In genomic region chr5:111681791-111682190, GRCh38 we compare ENCODE assay signal across 14 cellular contexts.
A peak's percentile ranks its signal among the peaks of the same experiment; 100 is the strongest.
DNase-seq lines count a peak whose midpoint lies in the region; ATAC-seq and TF ChIP-seq lines count a peak whose summit lies in the region.
"Had no signal": no experiment of that assay in that cellular context is flagged by ENCODE, and none has a peak within 500 bp of the region (broad histone marks: within the 10 kb centered on the region; RNA-seq: fewer than 3 reads in every experiment).

No MANE protein-coding gene starts in this region.

- H2AFZ ChIP-seq in PC-3 (ENCODE audit: low read length) = peak overlapping the region; percentile 59; the same call in 1 of the 2 replicates

- ATAC-seq in PC-3 = no peak
- ATAC-seq: GM12878 had no signal

- H3K4me3 Mint-ChIP-seq in activated CD4-positive, alpha-beta T cell treated with anti-CD3 and anti-CD28 coated beads, Interleukin-2, amount 10 ng/mL, durations not matched to agents 7 days and 5 days = no peak overlapping the region
- H3K4me3 Mint-ChIP-seq: activated naive CD8-positive, alpha-beta T cell; CD14-positive monocyte had no signal

- H3K27me3 Mint-ChIP-seq in activated CD4-positive, alpha-beta T cell treated with anti-CD3 and anti-CD28 coated beads, Interleukin-2, amount 10 ng/mL, durations not matched to agents 7 days and 5 days = peaks cover 6% of the 10 kb centered on the region

- POLR2A ChIA-PET in PC-3 (lab: Charles Lee; ENCODE audit: unreplicated experiment) = no interaction called here
- POLR2A ChIA-PET in activated CD4-positive, alpha-beta T cell treated with anti-CD3 and anti-CD28 coated beads, Interleukin-2, amount 10 ng/mL, durations not matched to agents 7 days and 5 days (lab: Charles Lee) = no interaction called here

- H3K27ac Mint-ChIP-seq in activated CD4-positive, alpha-beta T cell treated with anti-CD3 and anti-CD28 coated beads, Interleukin-2, amount 10 ng/mL, durations not matched to agents 7 days and 5 days = no peak overlapping the region
- H3K27ac Mint-ChIP-seq: activated naive CD8-positive, alpha-beta T cell had no signal

- H3K9ac ChIP-seq in PC-3 (ENCODE audit: low read length) (peak overlapping the region; percentile 54; the same call in 1 of the 2 replicates), liver (ENCODE audit: low read depth in 1 of 2, low read length in 2 of 2) (no peak overlapping the region)

- no peaks in the 10 kb centered on the region for H3K36me3 Mint-ChIP-seq in activated CD4-positive, alpha-beta T cell treated with anti-CD3 and anti-CD28 coated beads, Interleukin-2, amount 10 ng/mL, durations not matched to agents 7 days and 5 days (ENCODE audit: low read depth)
- H3K36me3 Mint-ChIP-seq: activated naive CD8-positive, alpha-beta T cell; CD14-positive monocyte had no signal

- peak overlapping the region; percentile 82 for H3K4me2 ChIP-seq in PC-3 (ENCODE audit: low read length)

- BruUV-seq in PC-3 (replicated peaks; lab: Mats Ljungman, UMichigan) = no TSS peak

- H3K4me1 ChIP-seq in PC-3 (ENCODE audit: insufficient read depth, low read length) (peaks cover 30% of the 10 kb centered on the region), liver (ENCODE audit: control insufficient read depth in 4 of 4, insufficient read depth in 4 of 4, low read length in 3 of 4) (peaks cover 3 to 24% (median 12%) of the 10 kb centered on the region in 4 donors), tibial artery (peaks cover 0 to 22% (median 17%) of the 10 kb centered on the region in 4 donors)

- no peaks in the 10 kb centered on the region for H3K4me1 Mint-ChIP-seq in activated CD4-positive, alpha-beta T cell treated with anti-CD3 and anti-CD28 coated beads, Interleukin-2, amount 10 ng/mL, durations not matched to agents 7 days and 5 days

- peaks cover 4% of the 10 kb centered on the region for H3F3A ChIP-seq in PC-3 (ENCODE audit: low read length, unreplicated experiment)

- no peak for TF ChIP-seq CTCF in PC-3 (conservative IDR thresholded peaks at IDR 0.05; ENCODE audit: low read depth, low read length)
- TF ChIP-seq CTCF in coronary artery (IDR thresholded peaks at IDR 0.05) = no peak
- TF ChIP-seq CTCF in liver (IDR thresholded peaks at IDR 0.05; ENCODE audit: low read depth, low read length, missing input control) = no peak
- TF ChIP-seq CTCF in tibial artery (IDR thresholded peaks at IDR 0.05) = no peak

- peak overlapping the region; percentile 87 for H3K27ac ChIP-seq in PC-3 (ENCODE audit: low read length)
- peak overlapping the region in 1 of 2 donors; percentile 36 for H3K27ac ChIP-seq in coronary artery
- H3K27ac ChIP-seq in liver (ENCODE audit: low read depth in 1 of 2, low read length in 2 of 2) = peak overlapping the region; percentile 48 to 69
- peak overlapping the region; percentile 2 to 43 for H3K27ac ChIP-seq in tibial artery

- H3K9me3 Mint-ChIP-seq in activated CD4-positive, alpha-beta T cell treated with anti-CD3 and anti-CD28 coated beads, Interleukin-2, amount 10 ng/mL, durations not matched to agents 7 days and 5 days = no peaks in the 10 kb centered on the region
- H3K9me3 Mint-ChIP-seq: CD14-positive monocyte had no signal

- no peaks in the 10 kb centered on the region for H4K20me1 ChIP-seq in PC-3 (ENCODE audit: low read length)

- H3K79me2 ChIP-seq in PC-3 (ENCODE audit: low read length) = no peaks in the 10 kb centered on the region

- 57% methylated on average over 6 of the region's 6 CpGs for WGBS in liver

- H3K9me2 ChIP-seq in PC-3 (replicated peaks; ENCODE audit: low read length) = no peaks in the 10 kb centered on the region

- H3K36me3 ChIP-seq in PC-3 (ENCODE audit: low read depth, low read length) (no peaks in the 10 kb centered on the region), liver (ENCODE audit: control insufficient read depth in 4 of 4, insufficient read depth in 3 of 4, low read depth in 1 of 4, low read length in 3 of 4) (no peaks in the 10 kb centered on the region), tibial artery (no peaks in the 10 kb centered on the region)

- no peak for TF ChIP-seq RAD21 in liver (IDR thresholded peaks at IDR 0.05)

- H3K27me3 ChIP-seq in PC-3 (ENCODE audit: low read length) (no peaks in the 10 kb centered on the region), liver (ENCODE audit: control insufficient read depth in 4 of 4, insufficient read depth in 4 of 4, low read length in 3 of 4) (no peaks in the 10 kb centered on the region), tibial artery (no peaks in the 10 kb centered on the region)

- no peaks in the 10 kb centered on the region for H3K9me3 ChIP-seq in PC-3 (ENCODE audit: low read length)
- H3K9me3 ChIP-seq in liver (ENCODE audit: control insufficient read depth in 4 of 4, low read length in 3 of 4) = no peaks in the 10 kb centered on the region
- H3K9me3 ChIP-seq in tibial artery = no peaks in the 10 kb centered on the region

- DNase-seq in PC-3 (no peak), coronary artery (ENCODE audit: low spot score) (no peak), tibial artery (no peak), COLO829 (ENCODE audit: low spot score) (no peak), occipital lobe (lab: John Stamatoyannopoulos, UW) (no peak), Kasumi-1 (lab: John Stamatoyannopoulos, UW) (no peak)
- no peak for DNase-seq in activated CD4-positive, alpha-beta T cell treated with anti-CD3 and anti-CD28 coated beads, Interleukin-2, amount 10 ng/mL, durations not matched to agents 7 days and 5 days
- DNase-seq: activated CD8-positive, alpha-beta memory T cell treated with anti-CD3 and anti-CD28 coated beads, Interleukin-2, amount 50 U/mL, for 48 hours; NCI-H187; stimulated activated naive CD4-positive, alpha-beta T cell had no signal

- CTCF ChIA-PET in PC-3 (lab: Charles Lee) = no interaction called here
- CTCF ChIA-PET in activated CD4-positive, alpha-beta T cell treated with anti-CD3 and anti-CD28 coated beads, Interleukin-2, amount 10 ng/mL, durations not matched to agents 7 days and 5 days (lab: Charles Lee) = no interaction called here

- H3K4me3 ChIP-seq in PC-3 (ENCODE audit: low read length) (no peak overlapping the region), coronary artery (peak overlapping the region; percentile 34), liver (ENCODE audit: low read depth in 1 of 3, low read length in 3 of 3) (no peak overlapping the region), tibial artery (peak overlapping the region; percentile 15 to 20)
- H3K4me3 ChIP-seq: GM12878 had no signal

- intact Hi-C loops in PC-3 (cut with micrococcal nuclease) = loop anchor here (1.0 to 10.0 kb wide), 6 partner anchors 19 to 153 kb away; partner anchors contain the start of gene NREP
- intact Hi-C loops in tibial artery (cut with DNase I; ENCODE audit: low total_unique reads) = no loop called here

TF ChIP-seq in liver, 16 proteins besides CTCF, POLR2A, EP300 and RAD21:
- no peak for TF ChIP-seq HNF4A (conservative IDR thresholded peaks at IDR 0.05)
- no peak for TF ChIP-seq GABPA (IDR thresholded peaks at IDR 0.05 in 1 of 2, conservative IDR thresholded peaks at IDR 0.05 in 1 of 2)
- no peak for TF ChIP-seq ZBTB33 (IDR thresholded peaks at IDR 0.05)
- no peak for TF ChIP-seq RXRA (IDR thresholded peaks at IDR 0.05)
- TF ChIP-seq JUND (IDR thresholded peaks at IDR 0.05) = no peak
TF ChIP-seq in liver: peak in this region for 0.

Comparison
In these comparisons a context has a peak if more than half of its experiments do, and no peak if none do; other contexts are left out.
1. H3K4me3 ChIP-seq: peak in coronary artery (single experiment) and tibial artery (2 of 2); none in PC-3 (single experiment) and liver (0 of 3).